ENCODE assay signal across 8 cellular contexts in the genomic region with DNA sequence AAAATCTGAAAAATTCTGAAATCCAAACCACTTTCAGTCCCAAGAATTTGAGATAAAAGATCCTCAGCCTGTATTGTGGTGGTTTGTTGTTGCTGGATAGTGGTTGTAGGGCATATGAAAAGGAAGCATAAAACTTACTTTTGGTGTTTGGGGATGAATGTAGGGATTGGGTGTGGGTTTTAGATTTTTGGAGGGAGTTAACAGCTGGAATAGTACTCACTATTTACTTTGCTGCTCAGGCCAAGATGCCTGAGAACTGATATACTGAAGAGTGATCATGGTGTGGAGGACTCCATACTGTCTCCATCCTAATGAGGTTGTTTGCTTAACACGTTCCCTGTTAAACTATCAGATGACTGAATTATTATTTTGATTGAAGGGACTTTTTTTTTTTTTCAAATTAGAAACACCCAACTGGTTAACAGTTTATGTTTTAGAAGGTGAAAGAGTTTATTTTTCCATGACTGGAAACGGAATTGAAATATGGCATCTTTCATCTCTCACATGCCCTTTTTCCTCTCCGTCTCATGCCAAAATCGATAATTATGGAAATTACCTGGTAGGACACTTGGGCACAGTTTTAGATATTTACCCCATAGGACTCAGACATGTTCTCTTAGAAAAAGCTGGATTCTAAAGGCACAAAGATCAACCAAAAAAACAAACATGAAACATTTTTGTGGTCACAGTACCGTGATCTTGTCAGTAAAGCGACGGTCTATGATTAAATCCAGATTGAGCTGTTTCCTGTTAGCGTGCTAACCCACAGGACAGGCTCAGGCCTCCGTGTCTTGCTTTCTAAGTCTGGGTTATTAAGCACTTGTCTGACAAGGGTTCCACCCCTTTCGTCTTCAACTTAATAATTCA. TPM values are rescaled to one million over a fixed set of nuclear protein-coding genes. Genes with fewer than 3 reads are reported as not detected.
DNase-seq lines count a peak whose midpoint lies in the region; ATAC-seq and TF ChIP-seq lines count a peak whose summit lies in the region.

No MANE protein-coding gene starts in this region.

- H3K36me3 Mint-ChIP-seq in activated T-helper 17 cell treated with anti-CD3 and anti-CD28 coated beads, Interleukin-2, amount 50 U/mL, for 72 hours (ENCODE audit: low read depth), result no peaks in the 10 kb centered on the region

- H3K27ac Mint-ChIP-seq in activated T-helper 17 cell treated with anti-CD3 and anti-CD28 coated beads, Interleukin-2, amount 50 U/mL, for 72 hours, result peak overlapping the region; percentile 90

- no peaks in the 10 kb centered on the region for H3K27me3 ChIP-seq in heart right ventricle

- peak overlapping the region; percentile 56 for H3K4me3 Mint-ChIP-seq in activated T-helper 17 cell treated with anti-CD3 and anti-CD28 coated beads, Interleukin-2, amount 50 U/mL, for 72 hours

- H3K27me3 Mint-ChIP-seq in activated T-helper 17 cell treated with anti-CD3 and anti-CD28 coated beads, Interleukin-2, amount 50 U/mL, for 72 hours, result no peaks in the 10 kb centered on the region

- TF ChIP-seq CTCF in heart right ventricle (IDR thresholded peaks at IDR 0.05), result no peak

- peak; percentile 92 for ATAC-seq in GM21515 (IDR thresholded peaks at IDR 0.05; ENCODE audit: unreplicated experiment)
- ATAC-seq in activated T-helper 17 cell treated with anti-CD3 and anti-CD28 coated beads, Interleukin-2, amount 50 U/mL, for 72 hours (replicated peaks), result peak; percentile 87
- peak; percentile 72 to 92 (median 84) for ATAC-seq in heart right ventricle

- WGBS in heart right ventricle, 2 donors, result 34 to 40% methylated on average over 10 of the region's 10 CpGs

- H3K4me1 Mint-ChIP-seq in activated T-helper 17 cell treated with anti-CD3 and anti-CD28 coated beads, Interleukin-2, amount 50 U/mL, for 72 hours, result peaks cover 13% of the 10 kb centered on the region

- no peaks in the 10 kb centered on the region for H3K9me3 Mint-ChIP-seq in activated T-helper 17 cell treated with anti-CD3 and anti-CD28 coated beads, Interleukin-2, amount 50 U/mL, for 72 hours

- H3K9me3 ChIP-seq in heart right ventricle, result no peaks in the 10 kb centered on the region

- H3K36me3 ChIP-seq in heart right ventricle, result peaks cover 0 to 12% (median 0%) of the 10 kb centered on the region in 9 donors

- intact Hi-C loops in heart right ventricle (cut with DNase I), result loop anchor here in 1 of 10 donors (5.0 kb wide), 1 partner anchor 35 kb away; no protein-coding TSS in a partner anchor

- peaks cover 3 to 66% (median 41%) of the 10 kb centered on the region in 9 donors for H3K4me1 ChIP-seq in heart right ventricle

- H3K27ac ChIP-seq in heart right ventricle, result peak overlapping the region; percentile 34 to 84 (median 58)

- peak overlapping the region; percentile 61; the same call in 1 of the 2 replicates for H3K4me3 ChIP-seq in GM08714 (ENCODE audit: low read length)
- peak overlapping the region in 7 of 10 donors; percentile 2 to 27 (median 10) for H3K4me3 ChIP-seq in heart right ventricle

- DNase-seq in HuH-7 (ENCODE audit: low spot score) (peak; percentile 7), heart right ventricle (peak in 1 of 2 donors; percentile 32), NCI-H2196 treated with DMSO at 0.1 percent for 48 hours (lab: John Stamatoyannopoulos, UW; ENCODE audit: unreplicated experiment) (no peak), cortex of kidney (lab: John Stamatoyannopoulos, UW) (no peak)
- DNase-seq in stimulated activated CD4-positive, alpha-beta T cell treated with anti-CD3 and anti-CD28 coated beads, Interleukin-1b, Interleukin-23, amount 100 ng/mL, for 48 hours, result peak; percentile 29

RNA-seq across cellular contexts. Expression of a gene that starts 37.3 kb away (rescaled TPM):
- 1 to 10 TPM; 1.7 to 2.6 TPM for total RNA-seq in activated T-helper 17 cell treated with anti-CD3 and anti-CD28 coated beads, Interleukin-2, amount 50 U/mL, for 72 hours
- total RNA-seq in heart right ventricle, result 10 to 100 TPM; 12.6 to 33.4 (median 18.9) TPM
- polyA plus RNA-seq in heart right ventricle, result 1 to 10 TPM; 3.8 to 9.8 TPM

Comparison
In these comparisons a context has a peak if more than half of its experiments do, and no peak if none do; other contexts are left out.
1. DNase-seq: peak in HuH-7 (single experiment) and stimulated activated CD4-positive, alpha-beta T cell treated with anti-CD3 and anti-CD28 coated beads, Interleukin-1b, Interleukin-23, amount 100 ng/mL, for 48 hours (single experiment); none in NCI-H2196 treated with DMSO at 0.1 percent for 48 hours (single experiment) and cortex of kidney (single experiment).
2. Peak in every context shown above with its lines, with median percentiles within 50 percentile points of each other: ATAC-seq.